1 cellular context compared by ENCODE assay signal in genomic region chr6:14783594-14783993, GRCh38.
TF ChIP-seq lines count a peak whose summit lies in the region.

No MANE protein-coding gene starts in this region.

TF ChIP-seq in GM23338, 12 proteins besides CTCF, POLR2A, EP300 and RAD21 (continued from another document):
- TF ChIP-seq ZNF462 (CRISPR knock-in tag; IDR thresholded peaks at IDR 0.05) = no peak
- TF ChIP-seq EZH2 (IDR thresholded peaks at IDR 0.05; ENCODE audit: low read depth, unreplicated experiment) = no peak
- TF ChIP-seq ZNF114 (CRISPR knock-in tag; IDR thresholded peaks at IDR 0.05) = no peak
- TF ChIP-seq REST (IDR thresholded peaks at IDR 0.05; ENCODE audit: unreplicated experiment) = no peak
- TF ChIP-seq JUNB (IDR thresholded peaks at IDR 0.05; ENCODE audit: unreplicated experiment) = no peak
- no peak for TF ChIP-seq STAT1 (IDR thresholded peaks at IDR 0.05; ENCODE audit: unreplicated experiment)
- no peak for TF ChIP-seq POLR2AphosphoS5 (IDR thresholded peaks at IDR 0.05; ENCODE audit: low read depth)
- TF ChIP-seq ZNF331 (CRISPR knock-in tag; IDR thresholded peaks at IDR 0.05; ENCODE audit: low read depth) = no peak
TF ChIP-seq in GM23338: peak in this region for 0.
